11 cellular contexts compared by ENCODE assay signal in the genomic region with DNA sequence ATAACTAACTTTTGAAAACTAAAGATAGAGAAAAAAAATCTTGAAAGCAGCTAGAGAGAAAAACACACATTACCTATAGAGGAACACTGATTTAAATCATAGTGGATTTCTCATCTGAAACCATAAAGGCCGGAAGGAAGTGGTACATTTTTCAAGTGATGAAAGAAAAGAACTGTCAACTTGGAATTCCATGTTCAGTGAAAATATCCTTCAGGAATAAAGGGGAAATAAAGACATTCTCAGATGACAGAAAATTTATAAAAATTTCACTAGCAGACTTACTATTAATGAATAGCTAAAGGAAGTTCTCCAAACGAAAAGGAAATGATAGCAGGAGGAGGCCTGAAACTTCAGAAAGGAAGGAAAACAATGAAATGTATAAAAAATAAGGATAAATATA. TPM values are rescaled to one million over a fixed set of nuclear protein-coding genes. Genes with fewer than 3 reads are reported as not detected.
DNase-seq lines count a peak whose midpoint lies in the region; ATAC-seq and TF ChIP-seq lines count a peak whose summit lies in the region.
"Had no signal": no experiment of that assay in that cellular context is flagged by ENCODE, and none has a peak within 500 bp of the region (broad histone marks: within the 10 kb centered on the region; RNA-seq: fewer than 3 reads in every experiment).

No MANE protein-coding gene starts in this region.

- no peaks in the 10 kb centered on the region for H3K9me3 Mint-ChIP-seq in activated CD8-positive, alpha-beta memory T cell treated with anti-CD3 and anti-CD28 coated beads, Interleukin-2, amount 10 ng/mL, durations not matched to agents 7 days and 5 days (ENCODE audit: low read depth)
- H3K9me3 Mint-ChIP-seq: CD4-positive, alpha-beta memory T cell had no signal

- H3K27ac Mint-ChIP-seq in activated CD8-positive, alpha-beta memory T cell treated with anti-CD3 and anti-CD28 coated beads, Interleukin-2, amount 10 ng/mL, durations not matched to agents 7 days and 5 days, result no peak overlapping the region
- H3K27ac Mint-ChIP-seq: H9 had no signal

- H3K4me3 ChIP-seq in A673 (ENCODE audit: low read depth, low read length, poor library complexity, severe bottlenecking), result no peak overlapping the region
- H3K4me3 ChIP-seq in KMS-11 (IDR thresholded peaks at IDR 0.05; ENCODE audit: insufficient read depth, low read depth, low read length), result no peak overlapping the region

- intact Hi-C loops in A673 (cut with micrococcal nuclease; ENCODE audit: unreplicated experiment), result loop anchor here (2.0 to 5.0 kb wide), 5 partner anchors 67 to 188 kb away; a partner anchor contains a TSS

- H3K4me1 ChIP-seq in A673 (ENCODE audit: insufficient read depth, low read length, poor library complexity, severe bottlenecking) (peaks cover 21% of the 10 kb centered on the region), KMS-11 (ENCODE audit: low read depth, poor library complexity, severe bottlenecking) (peaks cover 31% of the 10 kb centered on the region)

- peaks cover 32% of the 10 kb centered on the region for H3K27me3 Mint-ChIP-seq in activated CD8-positive, alpha-beta memory T cell treated with anti-CD3 and anti-CD28 coated beads, Interleukin-2, amount 10 ng/mL, durations not matched to agents 7 days and 5 days

- no peaks in the 10 kb centered on the region for H3K36me3 ChIP-seq in A673 (ENCODE audit: insufficient read depth, low read length, poor library complexity, severe bottlenecking)
- H3K36me3 ChIP-seq in KMS-11 (ENCODE audit: insufficient read depth), result no peaks in the 10 kb centered on the region

- peak overlapping the region; percentile 90 for H3K27ac ChIP-seq in A673 (ENCODE audit: low read depth, low read length, poor library complexity, severe bottlenecking)
- no peak overlapping the region for H3K27ac ChIP-seq in KMS-11
- H3K27ac ChIP-seq: 22Rv1, C4-2B had no signal

- no peak overlapping the region for H3K9ac ChIP-seq in KMS-11

- TF ChIP-seq CTCF in A673 (conservative IDR thresholded peaks at IDR 0.05; ENCODE audit: low read depth, low read length) (no peak), KMS-11 (conservative IDR thresholded peaks at IDR 0.05; ENCODE audit: low read depth, low read length) (no peak)

- H4K20me1 ChIP-seq in KMS-11 (ENCODE audit: insufficient read depth), result no peaks in the 10 kb centered on the region

- DNase-seq in A673 (ENCODE audit: low spot score) (peak; percentile 87), dermis blood vessel endothelial cell (peak; percentile 9), pulmonary artery endothelial cell (ENCODE audit: low read depth, low spot score) (peak; percentile 32), mesenteric fat pad (ENCODE audit: low spot score) (no peak), iPS-NIHi11 (ENCODE audit: low spot score) (no peak)
- DNase-seq in activated CD8-positive, alpha-beta memory T cell treated with anti-CD3 and anti-CD28 coated beads, Interleukin-2, amount 10 ng/mL, durations not matched to agents 7 days and 5 days, result no peak
- DNase-seq: CD4-positive, alpha-beta memory T cell; H9 had no signal

- H3K4me1 Mint-ChIP-seq in activated CD8-positive, alpha-beta memory T cell treated with anti-CD3 and anti-CD28 coated beads, Interleukin-2, amount 10 ng/mL, durations not matched to agents 7 days and 5 days, result peaks cover 5% of the 10 kb centered on the region
- H3K4me1 Mint-ChIP-seq: CD4-positive, alpha-beta memory T cell had no signal

- CTCF ChIA-PET in A673 (lab: Charles Lee), result interaction anchor here (0.7 to 1.4 kb wide), 3 partner anchors 8 to 126 kb away, joined by 3 to 5 read pairs (median 4); no protein-coding TSS in a partner anchor
- CTCF ChIA-PET in activated CD8-positive, alpha-beta memory T cell treated with anti-CD3 and anti-CD28 coated beads, Interleukin-2, amount 10 ng/mL, durations not matched to agents 7 days and 5 days (lab: Charles Lee), result interaction anchor here (1.5 to 1.8 kb wide), 4 partner anchors 10 to 188 kb away, joined by 3 to 8 read pairs (median 6); no protein-coding TSS in a partner anchor

- ATAC-seq in activated CD8-positive, alpha-beta memory T cell treated with anti-CD3 and anti-CD28 coated beads, Interleukin-2, amount 10 ng/mL, durations not matched to agents 7 days and 5 days, result no peak

- H2AFZ ChIP-seq in KMS-11 (ENCODE audit: low read depth), result no peak overlapping the region

- no peaks in the 10 kb centered on the region for H3K36me3 Mint-ChIP-seq in activated CD8-positive, alpha-beta memory T cell treated with anti-CD3 and anti-CD28 coated beads, Interleukin-2, amount 10 ng/mL, durations not matched to agents 7 days and 5 days
- H3K36me3 Mint-ChIP-seq: CD4-positive, alpha-beta memory T cell had no signal

- H3K4me3 Mint-ChIP-seq in activated CD8-positive, alpha-beta memory T cell treated with anti-CD3 and anti-CD28 coated beads, Interleukin-2, amount 10 ng/mL, durations not matched to agents 7 days and 5 days, result no peak overlapping the region

- H3K27me3 ChIP-seq in A673 (replicated peaks; ENCODE audit: insufficient read depth, low read depth, low read length, poor library complexity), result no peaks in the 10 kb centered on the region
- H3K27me3 ChIP-seq in KMS-11 (ENCODE audit: insufficient read depth, low read depth), result no peaks in the 10 kb centered on the region

- H3K4me2 ChIP-seq in KMS-11, result peak overlapping the region; percentile 26; the same call in 1 of the 2 replicates

- POLR2A ChIA-PET in A673 (lab: Charles Lee; ENCODE audit: low non-redundant PET), result no interaction called here

- BruUV-seq in A673 (replicated peaks; lab: Mats Ljungman, UMichigan), result no TSS peak

- H3K9me3 ChIP-seq in A673 (ENCODE audit: low read depth, low read length, poor library complexity, severe bottlenecking), result no peaks in the 10 kb centered on the region

- no peaks in the 10 kb centered on the region for H3K79me2 ChIP-seq in KMS-11 (ENCODE audit: insufficient read depth, low read depth)

RNA-seq across cellular contexts. Expression of a gene that starts 7.6 kb away (rescaled TPM):
- total RNA-seq in A673 (2021) (42.4 and 48.5 TPM in 2 replicates), dermis blood vessel endothelial cell (10.9 and 17.5 TPM in 2 replicates), pulmonary artery endothelial cell (13.4 and 15.9 TPM in 2 replicates), mesenteric fat pad (7.2 TPM)
- total RNA-seq in activated CD8-positive, alpha-beta memory T cell treated with anti-CD3 and anti-CD28 coated beads, Interleukin-2, amount 10 ng/mL, durations not matched to agents 7 days and 5 days, result 1 to 10 TPM in 1 of 2 experiments, under 1 TPM in 1; 0.47 to 1.3 TPM

Comparison
In these comparisons a context has a peak if more than half of its experiments do, and no peak if none do; other contexts are left out.
1. DNase-seq: peak in A673 (single experiment), dermis blood vessel endothelial cell (single experiment) and pulmonary artery endothelial cell (single experiment); none in mesenteric fat pad (single experiment), iPS-NIHi11 (single experiment) and activated CD8-positive, alpha-beta memory T cell treated with anti-CD3 and anti-CD28 coated beads, Interleukin-2, amount 10 ng/mL, durations not matched to agents 7 days and 5 days (single experiment).